In genomic region chr2:178237488-178238143, GRCh38 we compare ENCODE assay signal across 14 cellular contexts.
"Had no signal": no experiment of that assay in that cellular context is flagged by ENCODE, and none has a peak within 500 bp of the region (broad histone marks: within the 10 kb centered on the region; RNA-seq: fewer than 3 reads in every experiment).

No MANE protein-coding gene starts in this region.

- ATAC-seq: activated CD8-positive, alpha-beta memory T cell treated with anti-CD3 and anti-CD28 coated beads, Interleukin-2, amount 10 ng/mL, durations not matched to agents 7 days and 5 days; stimulated activated effector memory CD8-positive, alpha-beta T cell treated with anti-CD3 and anti-CD28 coated beads, Interleukin-12 subunit alpha, Interleukin-12 subunit beta, amount 100 ng/mL, for 72 hours had no signal

- H3K36me3 Mint-ChIP-seq: activated CD8-positive, alpha-beta memory T cell treated with anti-CD3 and anti-CD28 coated beads, Interleukin-2, amount 10 ng/mL, durations not matched to agents 7 days and 5 days; activated naive CD8-positive, alpha-beta T cell treated with anti-CD3 and anti-CD28 coated beads for 36 hours; neural progenitor cell; stimulated activated effector memory CD8-positive, alpha-beta T cell treated with anti-CD3 and anti-CD28 coated beads, Interleukin-12 subunit alpha, Interleukin-12 subunit beta, amount 100 ng/mL, for 72 hours had no signal

- H3K27ac ChIP-seq: neural progenitor cell, tibial nerve, vagina had no signal

- H3K4me1 ChIP-seq: neural progenitor cell had no signal

- H3K27me3 Mint-ChIP-seq: activated naive CD8-positive, alpha-beta T cell treated with anti-CD3 and anti-CD28 coated beads for 36 hours; activated T-cell treated with anti-CD3 and anti-CD28 coated beads, Interleukin-2, amount 50 U/mL, for 24 hours had no signal

- DNase-seq: activated CD4-positive, alpha-beta T cell treated with anti-CD3 and anti-CD28 coated beads for 1 hour; activated CD4-positive, alpha-beta T cell treated with anti-CD3 and anti-CD28 coated beads, Interleukin-2, amount 50 U/mL, for 48 hours; activated CD8-positive, alpha-beta memory T cell treated with anti-CD3 and anti-CD28 coated beads, Interleukin-2, amount 10 ng/mL, durations not matched to agents 7 days and 5 days; activated effector memory CD4-positive, alpha-beta T cell treated with anti-CD3 and anti-CD28 coated beads, Interleukin-2, amount 50 U/mL, for 16 hours; activated naive CD8-positive, alpha-beta T cell treated with anti-CD3 and anti-CD28 coated beads for 36 hours; activated T-cell treated with anti-CD3 and anti-CD28 coated beads, Interleukin-2, amount 50 U/mL, for 24 hours; aorta; foreskin melanocyte; head of caudate nucleus; islet precursor cell had no signal

- H3K9me3 ChIP-seq: tibial nerve, vagina had no signal

- H3K36me3 ChIP-seq: neural progenitor cell, tibial nerve, vagina had no signal

- H3K9me3 Mint-ChIP-seq: activated naive CD8-positive, alpha-beta T cell treated with anti-CD3 and anti-CD28 coated beads for 36 hours; activated T-cell treated with anti-CD3 and anti-CD28 coated beads, Interleukin-2, amount 50 U/mL, for 24 hours; neural progenitor cell; stimulated activated effector memory CD8-positive, alpha-beta T cell treated with anti-CD3 and anti-CD28 coated beads, Interleukin-12 subunit alpha, Interleukin-12 subunit beta, amount 100 ng/mL, for 72 hours had no signal

- H3K27me3 ChIP-seq: neural progenitor cell, tibial nerve, vagina had no signal

- H3K27ac Mint-ChIP-seq: activated CD8-positive, alpha-beta memory T cell treated with anti-CD3 and anti-CD28 coated beads, Interleukin-2, amount 10 ng/mL, durations not matched to agents 7 days and 5 days; activated naive CD8-positive, alpha-beta T cell treated with anti-CD3 and anti-CD28 coated beads for 36 hours; activated T-cell treated with anti-CD3 and anti-CD28 coated beads, Interleukin-2, amount 50 U/mL, for 24 hours; neural progenitor cell; stimulated activated effector memory CD8-positive, alpha-beta T cell treated with anti-CD3 and anti-CD28 coated beads, Interleukin-12 subunit alpha, Interleukin-12 subunit beta, amount 100 ng/mL, for 72 hours had no signal

- H3K4me3 Mint-ChIP-seq: activated CD8-positive, alpha-beta memory T cell treated with anti-CD3 and anti-CD28 coated beads, Interleukin-2, amount 10 ng/mL, durations not matched to agents 7 days and 5 days; activated naive CD8-positive, alpha-beta T cell treated with anti-CD3 and anti-CD28 coated beads for 36 hours; activated T-cell treated with anti-CD3 and anti-CD28 coated beads, Interleukin-2, amount 50 U/mL, for 24 hours; neural progenitor cell; stimulated activated effector memory CD8-positive, alpha-beta T cell treated with anti-CD3 and anti-CD28 coated beads, Interleukin-12 subunit alpha, Interleukin-12 subunit beta, amount 100 ng/mL, for 72 hours had no signal

- H3K4me1 Mint-ChIP-seq: activated CD8-positive, alpha-beta memory T cell treated with anti-CD3 and anti-CD28 coated beads, Interleukin-2, amount 10 ng/mL, durations not matched to agents 7 days and 5 days; activated naive CD8-positive, alpha-beta T cell treated with anti-CD3 and anti-CD28 coated beads for 36 hours; stimulated activated effector memory CD8-positive, alpha-beta T cell treated with anti-CD3 and anti-CD28 coated beads, Interleukin-12 subunit alpha, Interleukin-12 subunit beta, amount 100 ng/mL, for 72 hours had no signal

- H3K4me3 ChIP-seq: neural progenitor cell, tibial nerve, vagina had no signal
